ENCODE assay signal across 10 cellular contexts in genomic region chr7:129401228-129401967, GRCh38. TPM values are rescaled to one million over a fixed set of nuclear protein-coding genes. Genes with fewer than 3 reads are reported as not detected.
DNase-seq lines count a peak whose midpoint lies in the region; ATAC-seq lines count a peak whose summit lies in the region.
"Had no signal": no experiment of that assay in that cellular context is flagged by ENCODE, and none has a peak within 500 bp of the region (broad histone marks: within the 10 kb centered on the region; RNA-seq: fewer than 3 reads in every experiment).

No MANE protein-coding gene starts in this region.

- ATAC-seq in left colon (peak; percentile 50), GM21367 (IDR thresholded peaks at IDR 0.05; ENCODE audit: unreplicated experiment) (no peak)
- no peak for ATAC-seq in activated CD8-positive, alpha-beta memory T cell treated with anti-CD3 and anti-CD28 coated beads, Interleukin-2, amount 10 ng/mL, durations not matched to agents 7 days and 5 days

- intact Hi-C loops in left colon (cut with DNase I, micrococcal nuclease): no loop called here

- H3K27me3 ChIP-seq in CD8-positive, alpha-beta memory T cell (ENCODE audit: insufficient read depth, low read length, poor library complexity, severe bottlenecking): no peaks in the 10 kb centered on the region
- H3K27me3 ChIP-seq: transverse colon had no signal

- DNase-seq in CD8-positive, alpha-beta memory T cell: no peak
- peak in 39 of 76 experiments; percentile 1 to 63 (median 17) for DNase-seq in HUDEP-2 (lab: John Stamatoyannopoulos, UW; ENCODE audit: unreplicated experiment in 76 of 76)
- peak; percentile 40 for DNase-seq in SW480 (ENCODE audit: low spot score)
- no peak for DNase-seq in left colon
- DNase-seq in activated T-cell treated with anti-CD3 and anti-CD28 coated beads, Interleukin-2, amount 50 U/mL, for 48 hours: no peak
- no peak for DNase-seq in activated CD8-positive, alpha-beta memory T cell treated with anti-CD3 and anti-CD28 coated beads, Interleukin-2, amount 10 ng/mL, durations not matched to agents 7 days and 5 days
- DNase-seq in stimulated activated CD4-positive, alpha-beta T cell treated with anti-CD3 and anti-CD28 coated beads, Interleukin-2, amount 100 ng/mL, for 24 hours: no peak
- DNase-seq: transverse colon had no signal

- no peaks in the 10 kb centered on the region for H3K4me1 ChIP-seq in CD8-positive, alpha-beta memory T cell (ENCODE audit: insufficient read depth, low read length)
- H3K4me1 ChIP-seq: transverse colon had no signal

- H3K36me3 ChIP-seq in CD8-positive, alpha-beta memory T cell (ENCODE audit: insufficient read depth, low read length): no peaks in the 10 kb centered on the region

- no peaks in the 10 kb centered on the region for H3K4me1 Mint-ChIP-seq in CD8-positive, alpha-beta memory T cell
- peaks cover 24% of the 10 kb centered on the region for H3K4me1 Mint-ChIP-seq in activated CD8-positive, alpha-beta memory T cell treated with anti-CD3 and anti-CD28 coated beads, Interleukin-2, amount 10 ng/mL, durations not matched to agents 7 days and 5 days

- H3K27me3 Mint-ChIP-seq in CD8-positive, alpha-beta memory T cell: no peaks in the 10 kb centered on the region
- no peaks in the 10 kb centered on the region for H3K27me3 Mint-ChIP-seq in activated CD8-positive, alpha-beta memory T cell treated with anti-CD3 and anti-CD28 coated beads, Interleukin-2, amount 10 ng/mL, durations not matched to agents 7 days and 5 days

- no peaks in the 10 kb centered on the region for H3K9me3 ChIP-seq in CD8-positive, alpha-beta memory T cell (ENCODE audit: low read length)
- H3K9me3 ChIP-seq: transverse colon had no signal

- H3K4me3 ChIP-seq in CD8-positive, alpha-beta memory T cell (ENCODE audit: low read length): no peak overlapping the region
- H3K4me3 ChIP-seq: transverse colon had no signal

- peak overlapping the region in 1 of 8 donors; percentile 50 for H3K27ac Mint-ChIP-seq in CD8-positive, alpha-beta memory T cell
- no peak overlapping the region for H3K27ac Mint-ChIP-seq in activated CD8-positive, alpha-beta memory T cell treated with anti-CD3 and anti-CD28 coated beads, Interleukin-2, amount 10 ng/mL, durations not matched to agents 7 days and 5 days
- H3K27ac Mint-ChIP-seq: activated naive CD4-positive, alpha-beta T cell treated with anti-CD3 and anti-CD28 coated beads, Interleukin-2, amount 50 U/mL, for 72 hours had no signal

- H3K36me3 Mint-ChIP-seq in CD8-positive, alpha-beta memory T cell: peaks cover 5 to 64% (median 28%) of the 10 kb centered on the region in 3 donors
- H3K36me3 Mint-ChIP-seq in activated CD8-positive, alpha-beta memory T cell treated with anti-CD3 and anti-CD28 coated beads, Interleukin-2, amount 10 ng/mL, durations not matched to agents 7 days and 5 days: peaks cover 9% of the 10 kb centered on the region

- H3K9me3 Mint-ChIP-seq in CD8-positive, alpha-beta memory T cell: no peaks in the 10 kb centered on the region
- H3K9me3 Mint-ChIP-seq in activated CD8-positive, alpha-beta memory T cell treated with anti-CD3 and anti-CD28 coated beads, Interleukin-2, amount 10 ng/mL, durations not matched to agents 7 days and 5 days (ENCODE audit: low read depth): no peaks in the 10 kb centered on the region
- H3K9me3 Mint-ChIP-seq: activated naive CD4-positive, alpha-beta T cell treated with anti-CD3 and anti-CD28 coated beads, Interleukin-2, amount 50 U/mL, for 72 hours had no signal

- no peak overlapping the region for H3K4me3 Mint-ChIP-seq in CD8-positive, alpha-beta memory T cell
- H3K4me3 Mint-ChIP-seq in activated CD8-positive, alpha-beta memory T cell treated with anti-CD3 and anti-CD28 coated beads, Interleukin-2, amount 10 ng/mL, durations not matched to agents 7 days and 5 days: no peak overlapping the region

- H3K27ac ChIP-seq in CD8-positive, alpha-beta memory T cell (ENCODE audit: low read depth, low read length): peak overlapping the region; percentile 40
- H3K27ac ChIP-seq: transverse colon had no signal

- CTCF ChIA-PET in CD8-positive, alpha-beta memory T cell (lab: Charles Lee): interaction anchor here (0.9 to 1.2 kb wide), 2 partner anchors 9 to 35 kb away, joined by 3 read pairs; no protein-coding TSS in a partner anchor
- CTCF ChIA-PET in activated CD8-positive, alpha-beta memory T cell treated with anti-CD3 and anti-CD28 coated beads, Interleukin-2, amount 10 ng/mL, durations not matched to agents 7 days and 5 days (lab: Charles Lee): interaction anchor here (0.9 to 2.8 kb wide), 6 partner anchors 20 to 222 kb away, joined by 3 to 15 read pairs (median 3); no protein-coding TSS in a partner anchor

- POLR2A ChIA-PET in CD8-positive, alpha-beta memory T cell (lab: Charles Lee): no interaction called here

RNA-seq across cellular contexts. Expression of gene STRIP2, which starts 32.8 kb away (rescaled TPM):
- total RNA-seq in CD8-positive, alpha-beta memory T cell: 10 to 100 TPM; 21.0 to 25.0 TPM
- polyA plus RNA-seq in CD8-positive, alpha-beta memory T cell: not detected
- 1 to 10 TPM in 1 of 2 donors, under 1 TPM in 1; 0.28 to 2.4 TPM for total RNA-seq in left colon
- total RNA-seq in activated CD8-positive, alpha-beta memory T cell treated with anti-CD3 and anti-CD28 coated beads, Interleukin-2, amount 10 ng/mL, durations not matched to agents 7 days and 5 days: 10 to 100 TPM; 15.6 to 19.0 TPM

Comparison
In these comparisons a context has a peak if more than half of its experiments do, and no peak if none do; other contexts are left out.
1. DNase-seq: peak in HUDEP-2 (39 of 76) and SW480 (single experiment); none in CD8-positive, alpha-beta memory T cell (0 of 5), left colon (0 of 2), activated T-cell treated with anti-CD3 and anti-CD28 coated beads, Interleukin-2, amount 50 U/mL, for 48 hours (0 of 2), activated CD8-positive, alpha-beta memory T cell treated with anti-CD3 and anti-CD28 coated beads, Interleukin-2, amount 10 ng/mL, durations not matched to agents 7 days and 5 days (single experiment) and stimulated activated CD4-positive, alpha-beta T cell treated with anti-CD3 and anti-CD28 coated beads, Interleukin-2, amount 100 ng/mL, for 24 hours (0 of 2).
2. RNA of gene STRIP2, which starts 32.8 kb away (total RNA-seq): 21.0 to 25.0 TPM in CD8-positive, alpha-beta memory T cell and 15.6 to 19.0 TPM in activated CD8-positive, alpha-beta memory T cell treated with anti-CD3 and anti-CD28 coated beads, Interleukin-2, amount 10 ng/mL, durations not matched to agents 7 days and 5 days; 0.28 to 2.4 TPM in left colon; every median in the first group is over 4 times any median in the second.